In genomic region chr17:29145289-29146058, GRCh38 we compare ENCODE assay signal across 8 cellular contexts.
DNase-seq lines count a peak whose midpoint lies in the region; ATAC-seq lines count a peak whose summit lies in the region.

No MANE protein-coding gene starts in this region.

- intact Hi-C loops in dendritic cell treated with granulocyte-macrophage colony-stimulating factor and Interleukin-4, amounts not matched to agents 40 ng/mL and 50 ng/mL, for 4 days (cut with micrococcal nuclease) = loop anchor here (1.0 kb wide), 1 partner anchor 21 kb away; no protein-coding TSS in a partner anchor

- H3K27ac Mint-ChIP-seq in dendritic cell treated with granulocyte-macrophage colony-stimulating factor and Interleukin-4, amounts not matched to agents 40 ng/mL and 50 ng/mL, for 4 days = peak overlapping the region; percentile 77
- peak overlapping the region; percentile 77 for H3K27ac Mint-ChIP-seq in stimulated activated naive B cell treated with anti-CD40 and anti-IgM and Interleukin-4, amounts not matched to agents 10 μg/mL and 1 μg/mL and 100 μg/mL, for 72 hours

- no peak overlapping the region for H3K4me3 Mint-ChIP-seq in dendritic cell treated with granulocyte-macrophage colony-stimulating factor and Interleukin-4, amounts not matched to agents 40 ng/mL and 50 ng/mL, for 4 days
- H3K4me3 Mint-ChIP-seq in stimulated activated naive B cell treated with anti-CD40 and anti-IgM and Interleukin-4, amounts not matched to agents 10 μg/mL and 1 μg/mL and 100 μg/mL, for 72 hours = peak overlapping the region in 1 of 2 donors; percentile 18

- ATAC-seq in HG03280 (IDR thresholded peaks at IDR 0.05; ENCODE audit: unreplicated experiment) (peak; percentile 43), GM19395 (IDR thresholded peaks at IDR 0.05; ENCODE audit: unreplicated experiment) (no peak)
- peak; percentile 38 to 42 for ATAC-seq in stimulated activated naive B cell treated with anti-CD40 and anti-IgM and Interleukin-4, amounts not matched to agents 10 μg/mL and 1 μg/mL and 100 μg/mL, for 72 hours (replicated peaks)

- DNase-seq in GM03348 (ENCODE audit: low spot score) (peak; percentile 76), NCI-H748 treated with DMSO at 0.1 percent for 48 hours (lab: John Stamatoyannopoulos, UW) (peak; percentile 58), medulla oblongata (ENCODE audit: extremely low spot score) (peak; percentile 88)
- DNase-seq in activated CD4-positive, alpha-beta T cell treated with anti-CD3 and anti-CD28 coated beads, Interleukin-2, amount 50 U/mL, for 4 hours = peak; percentile 60 to 65
- peak; percentile 62 for DNase-seq in stimulated activated naive B cell treated with anti-CD40 and anti-IgM and Interleukin-4, amounts not matched to agents 10 μg/mL and 1 μg/mL and 100 μg/mL, for 72 hours

- peaks cover 89% of the 10 kb centered on the region for H3K4me1 Mint-ChIP-seq in dendritic cell treated with granulocyte-macrophage colony-stimulating factor and Interleukin-4, amounts not matched to agents 40 ng/mL and 50 ng/mL, for 4 days (ENCODE audit: low read depth)
- peaks cover 59 to 76% of the 10 kb centered on the region in 2 donors for H3K4me1 Mint-ChIP-seq in stimulated activated naive B cell treated with anti-CD40 and anti-IgM and Interleukin-4, amounts not matched to agents 10 μg/mL and 1 μg/mL and 100 μg/mL, for 72 hours

- no peaks in the 10 kb centered on the region for H3K9me3 Mint-ChIP-seq in dendritic cell treated with granulocyte-macrophage colony-stimulating factor and Interleukin-4, amounts not matched to agents 40 ng/mL and 50 ng/mL, for 4 days
- no peaks in the 10 kb centered on the region for H3K9me3 Mint-ChIP-seq in stimulated activated naive B cell treated with anti-CD40 and anti-IgM and Interleukin-4, amounts not matched to agents 10 μg/mL and 1 μg/mL and 100 μg/mL, for 72 hours

- H3K36me3 Mint-ChIP-seq in dendritic cell treated with granulocyte-macrophage colony-stimulating factor and Interleukin-4, amounts not matched to agents 40 ng/mL and 50 ng/mL, for 4 days (ENCODE audit: low read depth) = peaks cover 26% of the 10 kb centered on the region
- H3K36me3 Mint-ChIP-seq in stimulated activated naive B cell treated with anti-CD40 and anti-IgM and Interleukin-4, amounts not matched to agents 10 μg/mL and 1 μg/mL and 100 μg/mL, for 72 hours = peaks cover 1 to 19% of the 10 kb centered on the region in 2 donors

- H3K27me3 Mint-ChIP-seq in dendritic cell treated with granulocyte-macrophage colony-stimulating factor and Interleukin-4, amounts not matched to agents 40 ng/mL and 50 ng/mL, for 4 days = no peaks in the 10 kb centered on the region
- no peaks in the 10 kb centered on the region for H3K27me3 Mint-ChIP-seq in stimulated activated naive B cell treated with anti-CD40 and anti-IgM and Interleukin-4, amounts not matched to agents 10 μg/mL and 1 μg/mL and 100 μg/mL, for 72 hours
